25 cellular contexts compared by ENCODE assay signal in genomic region chr10:31121074-31121685, GRCh38.
DNase-seq lines count a peak whose midpoint lies in the region; ATAC-seq, FAIRE-seq and TF ChIP-seq lines count a peak whose summit lies in the region.
"Had no signal": no experiment of that assay in that cellular context is flagged by ENCODE, and none has a peak within 500 bp of the region (broad histone marks: within the 10 kb centered on the region; RNA-seq: fewer than 3 reads in every experiment).

No MANE protein-coding gene starts in this region.

- no peaks in the 10 kb centered on the region for H3K27me3 ChIP-seq in astrocyte (ENCODE audit: insufficient read depth, low read length)
- no peaks in the 10 kb centered on the region for H3K27me3 ChIP-seq in thoracic aorta (replicated peaks; ENCODE audit: insufficient read depth)
- H3K27me3 ChIP-seq: hepatocyte, uterus had no signal

- H3K9me3 Mint-ChIP-seq in astrocyte (ENCODE audit: unreplicated experiment) = no peaks in the 10 kb centered on the region
- H3K9me3 Mint-ChIP-seq: activated T-helper 17 cell treated with anti-CD3 and anti-CD28 coated beads, Interleukin-2, amount 50 U/mL, for 72 hours; stimulated activated naive CD8-positive, alpha-beta T cell treated with anti-CD3 and anti-CD28 coated beads, Interleukin-15, amount 100 ng/mL, for 72 hours had no signal

- peaks cover 18% of the 10 kb centered on the region for H3K27me3 Mint-ChIP-seq in astrocyte (ENCODE audit: low read depth, unreplicated experiment)
- H3K27me3 Mint-ChIP-seq: stimulated activated naive CD8-positive, alpha-beta T cell treated with anti-CD3 and anti-CD28 coated beads, Interleukin-15, amount 100 ng/mL, for 72 hours had no signal

- H3K9me3 ChIP-seq in astrocyte (ENCODE audit: insufficient read depth, low read depth, low read length) (no peaks in the 10 kb centered on the region), thoracic aorta (no peaks in the 10 kb centered on the region)
- H3K9me3 ChIP-seq: uterus had no signal

- H3K4me1 ChIP-seq in astrocyte (ENCODE audit: insufficient read depth, low read length) = peaks cover 30% of the 10 kb centered on the region
- peaks cover 21 to 46% of the 10 kb centered on the region in 2 donors for H3K4me1 ChIP-seq in thoracic aorta (ENCODE audit: control insufficient read depth in 1 of 2, low read depth in 2 of 2)
- H3K4me1 ChIP-seq: parathyroid adenoma, uterus had no signal

- H3K36me3 Mint-ChIP-seq in astrocyte (ENCODE audit: low read depth, unreplicated experiment) = no peaks in the 10 kb centered on the region

- H3K27ac Mint-ChIP-seq in astrocyte (ENCODE audit: unreplicated experiment) = no peak overlapping the region
- H3K27ac Mint-ChIP-seq: activated CD8-positive, alpha-beta memory T cell treated with anti-CD3 and anti-CD28 coated beads, Interleukin-2, amount 10 ng/mL, durations not matched to agents 7 days and 5 days; activated T-helper 17 cell treated with anti-CD3 and anti-CD28 coated beads, Interleukin-2, amount 50 U/mL, for 72 hours; naive thymus-derived CD4-positive, alpha-beta T cell; stimulated activated naive CD8-positive, alpha-beta T cell treated with anti-CD3 and anti-CD28 coated beads, Interleukin-15, amount 100 ng/mL, for 72 hours had no signal

- no peaks in the 10 kb centered on the region for H3K79me2 ChIP-seq in astrocyte (ENCODE audit: insufficient read depth, low read length)
- H3K79me2 ChIP-seq: hepatocyte, parathyroid adenoma had no signal

- H3K4me3 ChIP-seq in astrocyte (ENCODE audit: insufficient read depth, low read depth, low read length) (no peak overlapping the region), fibroblast of the aortic adventitia (ENCODE audit: low read depth, low read length) (no peak overlapping the region), thoracic aorta (peak overlapping the region; percentile 38)
- H3K4me3 ChIP-seq: hepatocyte, uterus had no signal

- peak; percentile 87 for FAIRE-seq in astrocyte (lab: Jason Lieb, UNC)
- FAIRE-seq: keratinocyte, TTC549 had no signal

- peak overlapping the region; percentile 40 for H2AFZ ChIP-seq in astrocyte (ENCODE audit: low read depth, low read length)
- H2AFZ ChIP-seq: hepatocyte, parathyroid adenoma had no signal

- H3K9ac ChIP-seq in astrocyte (ENCODE audit: low read length) = no peak overlapping the region
- H3K9ac ChIP-seq: parathyroid adenoma had no signal

- no peak for ATAC-seq in thoracic aorta (ENCODE audit: insufficient number of reproducible peaks, low FRiP score, low read depth)
- ATAC-seq in HG02884 (IDR thresholded peaks at IDR 0.05; ENCODE audit: unreplicated experiment) = no peak
- ATAC-seq: activated CD8-positive, alpha-beta memory T cell treated with anti-CD3 and anti-CD28 coated beads, Interleukin-2, amount 10 ng/mL, durations not matched to agents 7 days and 5 days; activated T-helper 17 cell treated with anti-CD3 and anti-CD28 coated beads, Interleukin-2, amount 50 U/mL, for 72 hours; naive thymus-derived CD4-positive, alpha-beta T cell; stimulated activated naive CD8-positive, alpha-beta T cell treated with anti-CD3 and anti-CD28 coated beads, Interleukin-15, amount 100 ng/mL, for 72 hours had no signal

- TF ChIP-seq CTCF in astrocyte (IDR thresholded peaks at IDR 0.05; ENCODE audit: insufficient read depth, low read depth, low read length) (no peak), fibroblast of the aortic adventitia (IDR thresholded peaks at IDR 0.05; ENCODE audit: insufficient read depth, low read length) (no peak), thoracic aorta (IDR thresholded peaks at IDR 0.05) (no peak)

- no peak overlapping the region for H3K4me3 Mint-ChIP-seq in astrocyte (ENCODE audit: unreplicated experiment)
- H3K4me3 Mint-ChIP-seq: activated CD8-positive, alpha-beta memory T cell treated with anti-CD3 and anti-CD28 coated beads, Interleukin-2, amount 10 ng/mL, durations not matched to agents 7 days and 5 days; activated T-helper 17 cell treated with anti-CD3 and anti-CD28 coated beads, Interleukin-2, amount 50 U/mL, for 72 hours; naive thymus-derived CD4-positive, alpha-beta T cell; stimulated activated naive CD8-positive, alpha-beta T cell treated with anti-CD3 and anti-CD28 coated beads, Interleukin-15, amount 100 ng/mL, for 72 hours had no signal

- no peaks in the 10 kb centered on the region for H4K20me1 ChIP-seq in astrocyte (ENCODE audit: insufficient read depth, low read length)

- H3K36me3 ChIP-seq in astrocyte (ENCODE audit: insufficient read depth, low read length) (no peaks in the 10 kb centered on the region), thoracic aorta (no peaks in the 10 kb centered on the region)
- H3K36me3 ChIP-seq: uterus had no signal

- peak overlapping the region; percentile 13 for H3K4me2 ChIP-seq in astrocyte (ENCODE audit: low read length)
- H3K4me2 ChIP-seq: hepatocyte had no signal

- H3K4me1 Mint-ChIP-seq in astrocyte (ENCODE audit: low read depth, unreplicated experiment) = peaks cover 1% of the 10 kb centered on the region
- H3K4me1 Mint-ChIP-seq: activated CD8-positive, alpha-beta memory T cell treated with anti-CD3 and anti-CD28 coated beads, Interleukin-2, amount 10 ng/mL, durations not matched to agents 7 days and 5 days; activated T-helper 17 cell treated with anti-CD3 and anti-CD28 coated beads, Interleukin-2, amount 50 U/mL, for 72 hours had no signal

- H3K27ac ChIP-seq in astrocyte (ENCODE audit: low read depth, low read length) = peak overlapping the region; percentile 48
- H3K27ac ChIP-seq in thoracic aorta = peak overlapping the region; percentile 80 to 83
- H3K27ac ChIP-seq: hepatocyte, parathyroid adenoma had no signal

- DNase-seq in AG20443 (ENCODE audit: low spot score) = peak; percentile 25
- DNase-seq in astrocyte (ENCODE audit: low read depth) = no peak
- peak; percentile 61 for DNase-seq in fibroblast of the aortic adventitia (ENCODE audit: low read depth)
- DNase-seq in thoracic aorta (ENCODE audit: low spot score) = no peak
- DNase-seq in RKO (ENCODE audit: low spot score) = no peak
- no peak for DNase-seq in stimulated activated CD4-positive, alpha-beta T cell treated with anti-CD3 and anti-CD28 coated beads, Interleukin-15, amount 100 ng/mL, for 24 hours
- DNase-seq in cerebellum (ENCODE audit: low spot score) = no peak
- DNase-seq: activated CD4-positive, alpha-beta T cell treated with anti-CD3 and anti-CD28 coated beads for 4 hours; activated CD8-positive, alpha-beta memory T cell treated with anti-CD3 and anti-CD28 coated beads, Interleukin-2, amount 10 ng/mL, durations not matched to agents 7 days and 5 days; central memory CD4-positive, alpha-beta T cell; DND-41; effector memory CD4-positive, alpha-beta T cell; KG1; mammary epithelial cell; naive thymus-derived CD4-positive, alpha-beta T cell; NCI-H187; NCI-H2227 treated with DMSO at 0.1 percent for 48 hours; stimulated activated naive CD8-positive, alpha-beta T cell treated with anti-CD3 and anti-CD28 coated beads, Interleukin-15, amount 100 ng/mL, for 72 hours; uterus had no signal

Comparison
In these comparisons a context has a peak if more than half of its experiments do, and no peak if none do; other contexts are left out.
1. DNase-seq: peak in AG20443 (single experiment) and fibroblast of the aortic adventitia (single experiment); none in astrocyte (single experiment), thoracic aorta (single experiment), RKO (single experiment), stimulated activated CD4-positive, alpha-beta T cell treated with anti-CD3 and anti-CD28 coated beads, Interleukin-15, amount 100 ng/mL, for 24 hours (single experiment) and cerebellum (single experiment).